Comparison of ENCODE assay signal across 20 cellular contexts in the genomic region with DNA sequence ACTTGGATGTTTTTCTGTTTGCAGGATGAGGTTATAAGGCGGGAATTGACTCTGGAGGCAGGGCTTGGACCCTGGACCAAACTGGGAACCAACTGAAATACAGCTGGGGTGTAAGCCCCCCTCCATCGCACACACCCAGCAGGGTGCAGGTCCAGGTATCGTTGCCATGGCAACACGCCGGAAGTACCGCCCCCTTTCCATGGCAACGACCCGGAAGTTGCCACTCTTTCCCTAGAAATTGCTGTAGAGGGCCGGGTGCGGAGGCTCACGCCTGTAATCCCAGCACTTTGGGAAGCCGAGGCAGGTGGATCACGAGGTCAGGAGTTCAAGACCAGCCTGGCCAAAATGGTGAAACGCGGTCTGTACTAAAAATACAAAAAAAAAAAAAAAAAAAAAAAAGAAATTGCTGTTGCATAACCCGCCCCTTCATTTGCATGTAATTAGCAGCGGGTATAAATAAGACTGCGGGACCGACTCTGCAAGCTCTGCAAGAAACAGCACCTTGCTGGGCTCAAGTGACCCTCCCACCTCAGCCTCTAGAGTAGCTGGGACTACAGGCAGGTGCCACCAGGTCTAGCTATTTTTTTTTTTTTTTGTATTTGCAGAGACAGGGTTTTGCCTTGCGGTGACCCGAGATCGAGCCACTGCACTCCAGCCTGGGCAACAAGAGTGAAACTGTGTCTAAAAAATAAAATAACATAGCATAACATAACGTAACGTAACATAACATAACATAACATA.
A peak's percentile ranks its signal among the peaks of the same experiment; 100 is the strongest.
DNase-seq lines count a peak whose midpoint lies in the region; ATAC-seq, FAIRE-seq and TF ChIP-seq lines count a peak whose summit lies in the region.
"Had no signal": no experiment of that assay in that cellular context is flagged by ENCODE, and none has a peak within 500 bp of the region (broad histone marks: within the 10 kb centered on the region; RNA-seq: fewer than 3 reads in every experiment).

No MANE protein-coding gene starts in this region.

- H3K4me2 ChIP-seq in GM23338 (no peak overlapping the region), HepG2 (ENCODE audit: low read depth, low read length) (no peak overlapping the region)
- H3K4me2 ChIP-seq: SK-N-SH had no signal

- peaks cover 18% of the 10 kb centered on the region for H3K27me3 Mint-ChIP-seq in GM23338 (ENCODE audit: insufficient read depth, low read depth, poor library complexity)

- WGBS in HepG2 (ENCODE audit: low lambda C conversion rate): 63% methylated on average over 19 of the region's 24 CpGs
- WGBS in tibial nerve, 2 donors: 85 to 86% methylated on average over 24 of the region's 24 CpGs

- H3K27ac Mint-ChIP-seq in GM23338: no peak overlapping the region
- H3K27ac Mint-ChIP-seq: activated T-helper 2 cell treated with anti-CD3 and anti-CD28 coated beads, Interferon-gamma antibody, Interleukin-2, Interleukin-4, amounts not matched to agents 10 μg/mL and 5 μg/mL and 100 μg/mL, durations not matched to agents 14 hours and 24 hours and 36 hours; CD14-positive monocyte had no signal

- H3K4me1 Mint-ChIP-seq in GM23338: no peaks in the 10 kb centered on the region

- intact Hi-C loops in Panc1 (cut with micrococcal nuclease; ENCODE audit: unreplicated experiment): no loop called here
- intact Hi-C loops in HepG2 (cut with micrococcal nuclease; ENCODE audit: unreplicated experiment): no loop called here

- TF ChIP-seq EP300 in HepG2 (IDR thresholded peaks at IDR 0.05; ENCODE audit: low read depth in 2 of 2, low read length in 2 of 2): no peak
- no peak for TF ChIP-seq EP300 in HepG2 (CRISPR knock-in tag; IDR thresholded peaks at IDR 0.05; ENCODE audit: borderline replicate concordance)
- no peak for TF ChIP-seq EP300 in tibial nerve (IDR thresholded peaks at IDR 0.05)

- no peak overlapping the region for H2AFZ ChIP-seq in GM23338
- H2AFZ ChIP-seq in HepG2 (ENCODE audit: low read length): no peak overlapping the region

- no peaks in the 10 kb centered on the region; the same call in 1 of the 2 replicates for H3K4me1 ChIP-seq in GM23338 (ENCODE audit: insufficient read depth)
- no peaks in the 10 kb centered on the region for H3K4me1 ChIP-seq in Panc1 (ENCODE audit: control insufficient read depth, insufficient read depth, low read length)
- no peaks in the 10 kb centered on the region for H3K4me1 ChIP-seq in HepG2 (ENCODE audit: insufficient read depth, low read length)
- no peaks in the 10 kb centered on the region for H3K4me1 ChIP-seq in tibial nerve
- H3K4me1 ChIP-seq: esophagus muscularis mucosa, sigmoid colon, thyroid gland had no signal

- DNase-seq in DMS53 (lab: John Stamatoyannopoulos, UW) (peak; percentile 1), DMS53 treated with DMSO at 0.1 percent for 48 hours (lab: John Stamatoyannopoulos, UW; ENCODE audit: unreplicated experiment) (no peak), GM23338 (ENCODE audit: low spot score) (peak; percentile 46), Panc1 (ENCODE audit: low read depth, low spot score) (no peak), HepG2 (ENCODE audit: low spot score) (peak; percentile 10), cerebellar cortex (ENCODE audit: low spot score) (no peak), mucosa of gallbladder (ENCODE audit: low spot score) (no peak), tibial nerve (ENCODE audit: low spot score in 2 of 2) (no peak)
- DNase-seq: 8988T; activated CD4-positive, alpha-beta T cell treated with anti-CD3 and anti-CD28 coated beads, Interleukin-2, amount 50 U/mL, for 48 hours; DND-41; MM.1S; occipital lobe; sigmoid colon; SK-N-SH; stimulated activated CD4-positive, alpha-beta T cell treated with anti-CD3 and anti-CD28 coated beads, Interleukin-4, amount 100 ng/mL, for 4 hours; thyroid gland had no signal

- no peak overlapping the region for H3K4me3 Mint-ChIP-seq in GM23338
- H3K4me3 Mint-ChIP-seq: CD14-positive monocyte had no signal

- no peak for FAIRE-seq in HepG2 (lab: Jason Lieb, UNC)

- H3K36me3 Mint-ChIP-seq in GM23338 (ENCODE audit: low read depth): peaks cover 43% of the 10 kb centered on the region
- H3K36me3 Mint-ChIP-seq: CD14-positive monocyte had no signal

- no peaks in the 10 kb centered on the region for H3K9me2 ChIP-seq in GM23338 (ENCODE audit: insufficient read depth)
- H3K9me2 ChIP-seq: SK-N-SH had no signal

- 0 out of 2 replicates have a peak, but pooled peaks cover 2% of the 10 kb centered on the region for H3F3A ChIP-seq in GM23338 (replicated peaks; ENCODE audit: low read depth)

- H3K9ac ChIP-seq in HepG2 (ENCODE audit: insufficient read depth, low read depth, low read length): no peak overlapping the region
- H3K9ac ChIP-seq: SK-N-SH had no signal

- H3K4me3 ChIP-seq in GM23338 (no peak overlapping the region), Panc1 (ENCODE audit: low read depth in 2 of 2, low read length in 2 of 2) (peak overlapping the region; percentile 8 to 23; a peak in 2 of 4 replicates), HepG2 (replicated peaks in 1 of 3; ENCODE audit: insufficient read depth in 1 of 3, low read depth in 2 of 3, low read length in 3 of 3) (no peak overlapping the region), tibial nerve (no peak overlapping the region)
- H3K4me3 ChIP-seq: esophagus muscularis mucosa, sigmoid colon, thyroid gland had no signal

- TF ChIP-seq CTCF in GM23338 (conservative IDR thresholded peaks at IDR 0.05; ENCODE audit: low read depth in 2 of 2): no peak
- no peak for TF ChIP-seq CTCF in Panc1 (IDR thresholded peaks at IDR 0.05)
- no peak for TF ChIP-seq CTCF in HepG2 (CRISPR knock-in tag; IDR thresholded peaks at IDR 0.05)
- TF ChIP-seq CTCF in tibial nerve (IDR thresholded peaks at IDR 0.05): no peak

- POLR2A ChIA-PET in Panc1 (lab: Charles Lee): no interaction called here
- POLR2A ChIA-PET in HepG2 (lab: Yijun Ruan, JAX): no interaction called here

- H3K27ac ChIP-seq in GM23338 (ENCODE audit: low read depth) (no peak overlapping the region), Panc1 (ENCODE audit: low read length) (no peak overlapping the region), HepG2 (ENCODE audit: extremely low read length, insufficient read depth, low read length) (no peak overlapping the region), tibial nerve (no peak overlapping the region)
- H3K27ac ChIP-seq: esophagus muscularis mucosa, sigmoid colon, thyroid gland had no signal

- no peaks in the 10 kb centered on the region for H3K79me2 ChIP-seq in GM23338 (replicated peaks; ENCODE audit: insufficient read depth)
- H3K79me2 ChIP-seq in HepG2 (ENCODE audit: insufficient read depth, low read length): no peaks in the 10 kb centered on the region

- TF ChIP-seq POLR2A in HepG2 (IDR thresholded peaks at IDR 0.05; ENCODE audit: insufficient read depth in 1 of 2, low read depth in 2 of 2, low read length in 2 of 2) (no peak), tibial nerve (IDR thresholded peaks at IDR 0.05) (no peak)

- no peak for TF ChIP-seq RAD21 in HepG2 (CRISPR knock-in tag; IDR thresholded peaks at IDR 0.05)

- CTCF ChIA-PET in Panc1 (lab: Charles Lee) (no interaction called here), HepG2 (lab: Yijun Ruan, JAX; ENCODE audit: low intra/inter-chr PET ratio, low total read pairs) (no interaction called here)

- no peaks in the 10 kb centered on the region for H3K27me3 ChIP-seq in GM23338 (ENCODE audit: insufficient read depth)
- no peaks in the 10 kb centered on the region for H3K27me3 ChIP-seq in Panc1 (ENCODE audit: control insufficient read depth, insufficient read depth, low read length)
- H3K27me3 ChIP-seq in HepG2 (ENCODE audit: control insufficient read depth in 1 of 2, insufficient read depth in 2 of 2, low read length in 2 of 2): peaks cover 0 to 8% of the 10 kb centered on the region in 2 experiments; a peak in 1 of 5 replicates
- H3K27me3 ChIP-seq in tibial nerve: peaks cover 0 to 6% of the 10 kb centered on the region in 2 donors
- H3K27me3 ChIP-seq: sigmoid colon, thyroid gland had no signal

- H4K20me1 ChIP-seq in GM23338 (replicated peaks; ENCODE audit: insufficient read depth): no peaks in the 10 kb centered on the region
- no peaks in the 10 kb centered on the region for H4K20me1 ChIP-seq in HepG2 (ENCODE audit: insufficient read depth, low read length)

- BruUV-seq in Panc1 (replicated peaks; lab: Mats Ljungman, UMichigan) (no TSS peak), HepG2 (replicated peaks; lab: Mats Ljungman, UMichigan) (no TSS peak)

- peaks cover 87% of the 10 kb centered on the region for H3K9me3 Mint-ChIP-seq in GM23338

- 0 out of 2 replicates have a peak, but pooled peaks cover 3% of the 10 kb centered on the region for H3K36me3 ChIP-seq in GM23338 (ENCODE audit: insufficient read depth)
- no peaks in the 10 kb centered on the region for H3K36me3 ChIP-seq in Panc1 (ENCODE audit: control insufficient read depth, insufficient read depth, low read length)
- H3K36me3 ChIP-seq in HepG2 (replicated peaks in 1 of 2; ENCODE audit: control insufficient read depth in 1 of 2, insufficient read depth in 2 of 2, low read length in 2 of 2): no peaks in the 10 kb centered on the region
- H3K36me3 ChIP-seq in tibial nerve: no peaks in the 10 kb centered on the region
- H3K36me3 ChIP-seq: esophagus muscularis mucosa, sigmoid colon, thyroid gland had no signal

- in situ Hi-C loops in Panc1 (cut with HindIII; ENCODE audit: low pct_unique_long_range_greater_than_20kb, low sequenced_read_pairs) (no loop called here), HepG2 (cut with HindIII; ENCODE audit: extremely low pct_ligation_motif_present, low pct_unique_long_range_greater_than_20kb) (no loop called here)

- ATAC-seq in GM23338 (no peak), Panc1 (0 out of 2 replicates have a peak, but pooled peaks have one; percentile 51), HepG2 (peak; percentile 49; the same call in 2 of the 3 replicates)

- H3K9me3 ChIP-seq in Panc1 (ENCODE audit: control insufficient read depth, insufficient read depth, low read depth, low read length) (no peaks in the 10 kb centered on the region), HepG2 (ENCODE audit: low read length) (no peaks in the 10 kb centered on the region), tibial nerve (peaks cover 0 to 37% (median 2%) of the 10 kb centered on the region in 4 donors)
- H3K9me3 ChIP-seq: SK-N-SH, thyroid gland had no signal

TF ChIP-seq in GM23338, 12 proteins besides CTCF, POLR2A, EP300 and RAD21 (continues in another document):
- no peak for TF ChIP-seq STAT1 (IDR thresholded peaks at IDR 0.05; ENCODE audit: unreplicated experiment)
- TF ChIP-seq NANOG (IDR thresholded peaks at IDR 0.05; ENCODE audit: borderline replicate concordance): no peak
- TF ChIP-seq ZNF331 (CRISPR knock-in tag; IDR thresholded peaks at IDR 0.05; ENCODE audit: low read depth): no peak
- TF ChIP-seq CREB1 (CRISPR knock-in tag; IDR thresholded peaks at IDR 0.05; ENCODE audit: low read depth): no peak
- TF ChIP-seq EZH2phosphoT487 (IDR thresholded peaks at IDR 0.05; ENCODE audit: unreplicated experiment): no peak

Comparison
In these comparisons a context has a peak if more than half of its experiments do, and no peak if none do; other contexts are left out.
1. DNase-seq: peak in DMS53 (single experiment), GM23338 (single experiment) and HepG2 (single experiment); none in DMS53 treated with DMSO at 0.1 percent for 48 hours (single experiment), Panc1 (single experiment), cerebellar cortex (single experiment), mucosa of gallbladder (single experiment) and tibial nerve (0 of 2).
2. H3K4me3 ChIP-seq: peak in Panc1 (2 of 2); none in GM23338 (single experiment), HepG2 (0 of 3) and tibial nerve (0 of 4).